10 cellular contexts compared by ENCODE assay signal in genomic region chr20:24918579-24919566, GRCh38. TPM values are rescaled to one million over a fixed set of nuclear protein-coding genes. Genes with fewer than 3 reads are reported as not detected.
A peak's percentile ranks its signal among the peaks of the same experiment; 100 is the strongest.
DNase-seq lines count a peak whose midpoint lies in the region; ATAC-seq, FAIRE-seq and TF ChIP-seq lines count a peak whose summit lies in the region.
"Had no signal": no experiment of that assay in that cellular context is flagged by ENCODE, and none has a peak within 500 bp of the region (broad histone marks: within the 10 kb centered on the region; RNA-seq: fewer than 3 reads in every experiment).

No MANE protein-coding gene starts in this region.

- H3K4me3 ChIP-seq in SK-N-MC (0 out of 2 replicates have a peak overlapping the region, but pooled peaks have one; percentile 25), lower lobe of right lung (no peak overlapping the region), suprapubic skin (peak overlapping the region; percentile 19)
- H3K4me3 ChIP-seq: SJCRH30 had no signal

- TF ChIP-seq CTCF in lower lobe of right lung (IDR thresholded peaks at IDR 0.05) (no peak), suprapubic skin (IDR thresholded peaks at IDR 0.05) (no peak)

- DNase-seq in activated CD8-positive, alpha-beta memory T cell treated with anti-CD3 and anti-CD28 coated beads for 24 hours: peak; percentile 53
- no peak for DNase-seq in activated CD8-positive, alpha-beta memory T cell treated with anti-CD3 and anti-CD28 coated beads, Interleukin-2, amount 50 U/mL, for 48 hours
- DNase-seq in SK-N-MC (ENCODE audit: low read depth, low spot score): no peak
- DNase-seq in lower lobe of right lung: no peak
- peak in 1 of 2 donors; percentile 52 for DNase-seq in suprapubic skin (ENCODE audit: low spot score in 2 of 2)
- no peak for DNase-seq in GM12892 (ENCODE audit: insufficient read length)
- DNase-seq in stimulated activated CD4-positive, alpha-beta T cell treated with anti-CD3 and anti-CD28 coated beads, Interleukin-1b, Interleukin-23, amount 100 ng/mL, for 48 hours: no peak
- no peak for DNase-seq in middle frontal gyrus (ENCODE audit: extremely low spot score, low spot score)

- TF ChIP-seq EP300 in suprapubic skin (IDR thresholded peaks at IDR 0.05): no peak

- no peaks in the 10 kb centered on the region for H3K9me3 ChIP-seq in SK-N-MC (ENCODE audit: low read depth, low read length)
- H3K9me3 ChIP-seq in lower lobe of right lung: no peaks in the 10 kb centered on the region
- no peaks in the 10 kb centered on the region for H3K9me3 ChIP-seq in suprapubic skin

- 57% methylated on average over 17 of the region's 17 CpGs for WGBS in suprapubic skin

- H3K4me1 ChIP-seq in lower lobe of right lung (no peaks in the 10 kb centered on the region), suprapubic skin (peaks cover 13% of the 10 kb centered on the region)

- intact Hi-C loops in lower lobe of right lung (cut with DNase I): no loop called here

- H3K27ac ChIP-seq in SK-N-MC: no peak overlapping the region
- no peak overlapping the region for H3K27ac ChIP-seq in lower lobe of right lung
- H3K27ac ChIP-seq in suprapubic skin: no peak overlapping the region
- H3K27ac ChIP-seq: SJCRH30 had no signal

- ATAC-seq in lower lobe of right lung: peak; percentile 31 to 56

- FAIRE-seq in GM12892 (lab: Jason Lieb, UNC): no peak

- H3K27me3 ChIP-seq in lower lobe of right lung (ENCODE audit: low read depth) (no peaks in the 10 kb centered on the region), suprapubic skin (no peaks in the 10 kb centered on the region)
- H3K27me3 ChIP-seq: SJCRH30 had no signal

- TF ChIP-seq POLR2A in suprapubic skin (IDR thresholded peaks at IDR 0.05) (no peak), GM12892 (IDR thresholded peaks at IDR 0.05; ENCODE audit: low read depth, low read length) (no peak)

- no peaks in the 10 kb centered on the region for H3K36me3 ChIP-seq in SK-N-MC (ENCODE audit: insufficient read depth, low read length)
- H3K36me3 ChIP-seq in lower lobe of right lung: no peaks in the 10 kb centered on the region
- no peaks in the 10 kb centered on the region for H3K36me3 ChIP-seq in suprapubic skin
- H3K36me3 ChIP-seq: SJCRH30 had no signal

- no peak overlapping the region for H3K9ac ChIP-seq in SK-N-MC (ENCODE audit: insufficient read length)

RNA-seq across cellular contexts. Expression of gene CST7, which starts 30.2 kb away (rescaled TPM):
- total RNA-seq in lower lobe of right lung (11.7 TPM), suprapubic skin (1 to 10 TPM in 2 of 4 donors, under 1 TPM in 1, not detected in 1; 0.97 to 4.1 (median 2.7) TPM)
- not detected for polyA plus RNA-seq in GM12892 (2012; ENCODE audit: missing spikeins)
- total RNA-seq: SJCRH30 had no signal
- polyA plus RNA-seq: neural cell had no signal
